Comparison of ENCODE assay signal across 23 cellular contexts in genomic region chr17:21005367-21005766, GRCh38. TPM values are rescaled to one million over a fixed set of nuclear protein-coding genes. Genes with fewer than 3 reads are reported as not detected.
DNase-seq lines count a peak whose midpoint lies in the region; ATAC-seq, FAIRE-seq and TF ChIP-seq lines count a peak whose summit lies in the region.
"Had no signal": no experiment of that assay in that cellular context is flagged by ENCODE, and none has a peak within 500 bp of the region (broad histone marks: within the 10 kb centered on the region; RNA-seq: fewer than 3 reads in every experiment).

No MANE protein-coding gene starts in this region.

- no peaks in the 10 kb centered on the region for H3K4me1 ChIP-seq in GM12878 (ENCODE audit: control insufficient read depth, insufficient read depth, low read length)
- H3K4me1 ChIP-seq in liver (ENCODE audit: control insufficient read depth in 4 of 4, insufficient read depth in 4 of 4, low read length in 3 of 4) = peaks cover 0 to 5% (median 0%) of the 10 kb centered on the region in 4 donors
- no peaks in the 10 kb centered on the region for H3K4me1 ChIP-seq in SJCRH30

- no peak for ATAC-seq in activated naive CD4-positive, alpha-beta T cell treated with anti-CD3 and anti-CD28 coated beads, Interleukin-2, amount 50 U/mL, for 72 hours
- ATAC-seq in GM12878 (no peak), GM19463 (IDR thresholded peaks at IDR 0.05; ENCODE audit: unreplicated experiment) (no peak)
- ATAC-seq: left colon had no signal

- TF ChIP-seq EP300 in GM12878 (IDR thresholded peaks at IDR 0.05; ENCODE audit: borderline replicate concordance in 1 of 2, control insufficient read depth in 1 of 2, low read depth in 2 of 2, low read length in 2 of 2) = no peak

- no peak for TF ChIP-seq RAD21 in GM12878 (IDR thresholded peaks at IDR 0.05; ENCODE audit: insufficient read depth, low read depth, low read length)
- no peak for TF ChIP-seq RAD21 in liver (IDR thresholded peaks at IDR 0.05)

- H3K27ac ChIP-seq in GM12878 (ENCODE audit: control insufficient read depth, insufficient read depth) (no peak overlapping the region), liver (ENCODE audit: low read depth in 1 of 2, low read length in 2 of 2) (peak overlapping the region in 1 of 2 donors; percentile 25), substantia nigra (ENCODE audit: low read depth, low read length, poor library complexity, severe bottlenecking) (peak overlapping the region; percentile 98), SJCRH30 (no peak overlapping the region)
- H3K27ac ChIP-seq: parathyroid adenoma had no signal

- no TSS peak for BruUV-seq in GM12878 (replicated peaks; lab: Mats Ljungman, UMichigan)

- H3K9me3 ChIP-seq in GM12878 (replicated peaks; ENCODE audit: control insufficient read depth, insufficient read depth, low read length) (no peaks in the 10 kb centered on the region), liver (ENCODE audit: control insufficient read depth in 4 of 4, low read length in 3 of 4) (no peaks in the 10 kb centered on the region), SJCRH30 (replicated peaks) (no peaks in the 10 kb centered on the region)

- peaks cover 27 to 30% of the 10 kb centered on the region in 2 donors for H3K36me3 Mint-ChIP-seq in activated naive CD4-positive, alpha-beta T cell treated with anti-CD3 and anti-CD28 coated beads, Interleukin-2, amount 50 U/mL, for 72 hours
- H3K36me3 Mint-ChIP-seq in HFFc6 (ENCODE audit: low read depth) = peaks cover 43% of the 10 kb centered on the region

- H3K9me3 Mint-ChIP-seq in activated naive CD4-positive, alpha-beta T cell treated with anti-CD3 and anti-CD28 coated beads, Interleukin-2, amount 50 U/mL, for 72 hours = no peaks in the 10 kb centered on the region
- H3K9me3 Mint-ChIP-seq in HFFc6 = no peaks in the 10 kb centered on the region
- H3K9me3 Mint-ChIP-seq: activated naive CD4-positive, alpha-beta T cell treated with anti-CD3 and anti-CD28 coated beads, Interleukin-2, amount 50 U/mL, for 24 hours; brain; dendritic cell treated with granulocyte-macrophage colony-stimulating factor and Interleukin-4, amounts not matched to agents 40 ng/mL and 50 ng/mL, for 4 days had no signal

- H3K4me3 ChIP-seq in GM12878 (no peak overlapping the region), liver (ENCODE audit: low read depth in 1 of 3, low read length in 3 of 3) (no peak overlapping the region), SJCRH30 (no peak overlapping the region)

- no peaks in the 10 kb centered on the region for H3K79me2 ChIP-seq in GM12878 (ENCODE audit: control insufficient read depth, insufficient read depth, low read length)

- peaks cover 3% of the 10 kb centered on the region for H4K20me1 ChIP-seq in GM12878 (ENCODE audit: control insufficient read depth, insufficient read depth)

- no peak overlapping the region for H3K4me3 Mint-ChIP-seq in HFFc6
- H3K4me3 Mint-ChIP-seq: activated naive CD4-positive, alpha-beta T cell treated with anti-CD3 and anti-CD28 coated beads, Interleukin-2, amount 50 U/mL, for 24 hours; brain; dendritic cell treated with granulocyte-macrophage colony-stimulating factor and Interleukin-4, amounts not matched to agents 40 ng/mL and 50 ng/mL, for 4 days had no signal

- DNase-seq in activated naive CD4-positive, alpha-beta T cell treated with anti-CD3 and anti-CD28 coated beads, Interleukin-2, amount 50 U/mL, for 72 hours (ENCODE audit: low spot score in 2 of 2) = no peak
- no peak for DNase-seq in activated naive CD4-positive, alpha-beta T cell (lab: John Stamatoyannopoulos, UW)
- no peak for DNase-seq in GM12878 (ENCODE audit: low read depth, low spot score)
- no peak for DNase-seq in substantia nigra (lab: John Stamatoyannopoulos, UW)
- DNase-seq in SJCRH30 = no peak
- no peak for DNase-seq in HFFc6
- DNase-seq: ACHN; H7; IMR-90; left colon; NCI-H1417 treated with DMSO at 0.1 percent for 48 hours; NCI-H69; SHP77; stimulated activated CD4-positive, alpha-beta T cell treated with anti-CD3 and anti-CD28 coated beads, Interleukin-2, amount 100 ng/mL, for 24 hours had no signal

- POLR2A ChIA-PET in GM12878 (lab: Charles Lee) = no interaction called here

- FAIRE-seq in GM12878 (lab: Jason Lieb, UNC) = no peak
- FAIRE-seq: G401.6, TTC549, urothelium cell line had no signal

- 0 out of 2 replicates have a peak, but pooled peaks have one; percentile 7 for TF ChIP-seq POLR2A in GM12878 (IDR thresholded peaks at IDR 0.05; ENCODE audit: low read depth, low read length)

- peaks cover 1% of the 10 kb centered on the region for H3K27me3 Mint-ChIP-seq in HFFc6 (ENCODE audit: insufficient read depth)
- H3K27me3 Mint-ChIP-seq: activated naive CD4-positive, alpha-beta T cell treated with anti-CD3 and anti-CD28 coated beads, Interleukin-2, amount 50 U/mL, for 24 hours; brain; dendritic cell treated with granulocyte-macrophage colony-stimulating factor and Interleukin-4, amounts not matched to agents 40 ng/mL and 50 ng/mL, for 4 days had no signal

- H3K9ac ChIP-seq in GM12878 (ENCODE audit: control insufficient read depth, insufficient read depth, low read length) = no peak overlapping the region
- no peak overlapping the region for H3K9ac ChIP-seq in liver (ENCODE audit: low read depth in 1 of 2, low read length in 2 of 2)
- H3K9ac ChIP-seq: parathyroid adenoma had no signal

- H2AFZ ChIP-seq in GM12878 (ENCODE audit: control insufficient read depth, low read depth, low read length) = no peak overlapping the region
- H2AFZ ChIP-seq: parathyroid adenoma had no signal

- H3K4me2 ChIP-seq in GM12878 (ENCODE audit: control insufficient read depth, insufficient read depth) = no peak overlapping the region

- H3K27me3 ChIP-seq in GM12878 (replicated peaks in 1 of 2; ENCODE audit: control insufficient read depth in 2 of 2, insufficient read depth in 2 of 2, low read length in 1 of 2) = no peaks in the 10 kb centered on the region
- no peaks in the 10 kb centered on the region for H3K27me3 ChIP-seq in liver (ENCODE audit: control insufficient read depth in 4 of 4, insufficient read depth in 4 of 4, low read length in 3 of 4)
- H3K27me3 ChIP-seq in SJCRH30 = no peaks in the 10 kb centered on the region

- peak overlapping the region; percentile 46 to 68 for H3K27ac Mint-ChIP-seq in activated naive CD4-positive, alpha-beta T cell treated with anti-CD3 and anti-CD28 coated beads, Interleukin-2, amount 50 U/mL, for 72 hours
- no peak overlapping the region for H3K27ac Mint-ChIP-seq in HFFc6
- H3K27ac Mint-ChIP-seq: activated naive CD4-positive, alpha-beta T cell treated with anti-CD3 and anti-CD28 coated beads, Interleukin-2, amount 50 U/mL, for 24 hours; dendritic cell treated with granulocyte-macrophage colony-stimulating factor and Interleukin-4, amounts not matched to agents 40 ng/mL and 50 ng/mL, for 4 days had no signal

- WGBS in GM12878 (ENCODE audit: insufficient coverage, insufficient replicate concordance, low lambda C conversion rate, missing lambda C conversion rate) = 86% methylated on average over 4 of the region's 4 CpGs
- 62% methylated on average over 4 of the region's 4 CpGs for whole genome bisulfite sequencing in liver

- intact Hi-C loops in GM12878 (cut with micrococcal nuclease; ENCODE audit: unreplicated experiment) = no loop called here

- in situ Hi-C loops in GM12878 (cut with MboI) = no loop called here

- RAD21 ChIA-PET in GM12878 (lab: Charles Lee; ENCODE audit: unreplicated experiment) = interaction anchor here (0.6 kb wide), 1 partner anchor 18 kb away, joined by 3 read pairs; no protein-coding TSS in a partner anchor

- H3K4me1 Mint-ChIP-seq in HFFc6 (ENCODE audit: low read depth) = peaks cover 7% of the 10 kb centered on the region; the same call in 1 of the 2 replicates

- H3K36me3 ChIP-seq in GM12878 (ENCODE audit: control insufficient read depth in 2 of 2, insufficient read depth in 2 of 2, low read length in 1 of 2) = peaks cover 57 to 68% of the 10 kb centered on the region in 2 experiments
- H3K36me3 ChIP-seq in liver (ENCODE audit: control insufficient read depth in 4 of 4, insufficient read depth in 3 of 4, low read depth in 1 of 4, low read length in 3 of 4) = peaks cover 27 to 90% (median 76%) of the 10 kb centered on the region in 4 donors
- peaks cover 98% of the 10 kb centered on the region for H3K36me3 ChIP-seq in SJCRH30

- CTCF ChIA-PET in GM12878 (lab: Yijun Ruan, JAX) = no interaction called here

- SMC1A ChIA-PET in GM12878 (lab: Charles Lee; ENCODE audit: uncharacterized antibody, unreplicated experiment) = no interaction called here

- TF ChIP-seq CTCF in GM12878 (IDR thresholded peaks at IDR 0.05 in 2 of 3, conservative IDR thresholded peaks at IDR 0.05 in 1 of 3; ENCODE audit: control insufficient read depth in 2 of 3, extremely low read depth in 1 of 3, insufficient read depth in 1 of 3, low read depth in 3 of 3, low read length in 3 of 3) = no peak
- no peak for TF ChIP-seq CTCF in liver (IDR thresholded peaks at IDR 0.05; ENCODE audit: low read depth, low read length, missing input control)
- TF ChIP-seq CTCF in HFFc6 (IDR thresholded peaks at IDR 0.05) = no peak

TF ChIP-seq in GM12878, 131 proteins besides CTCF, POLR2A, EP300 and RAD21:
- no peak for TF ChIP-seq PAX5 (IDR thresholded peaks at IDR 0.05; ENCODE audit: borderline replicate concordance, low read depth, low read length)

TF ChIP-seq in liver, 16 proteins besides CTCF, POLR2A, EP300 and RAD21 (continues in another document):
- TF ChIP-seq RXRA (IDR thresholded peaks at IDR 0.05) (peak; percentile 51 to 58), NR2F2 (IDR thresholded peaks at IDR 0.05) (peak; percentile 91)

RNA-seq across cellular contexts. Expression of gene USP22, which starts 37.4 kb away (rescaled TPM):
- total RNA-seq in activated naive CD4-positive, alpha-beta T cell treated with anti-CD3 and anti-CD28 coated beads, Interleukin-2, amount 50 U/mL, for 72 hours = 100 to 1,000 TPM; 146 to 180 TPM
- total RNA-seq in GM12878 (2013; cell fraction: nucleolus; rRNA removed) = 204 and 220 TPM in 2 replicates
- 130 and 140 TPM in 2 replicates for total RNA-seq in GM12878 (2014; rRNA removed)
- total RNA-seq in GM12878 (2014; rRNA removed; fragmentation: Illumina TruSeq; extraction: Trizol) = 78.0 and 82.1 TPM in 2 replicates
- total RNA-seq in GM12878 (2021) = 200 and 218 TPM in 2 replicates
- polyA plus RNA-seq in GM12878 (2011; ENCODE audit: low read depth) = 71.5 TPM
- polyA plus RNA-seq in GM12878 (2011; rRNA removed) = 62.7 and 113 TPM in 2 replicates
- 98.3 and 104 TPM in 2 replicates for polyA plus RNA-seq in GM12878 (2011; cell fraction: cytosol; rRNA removed)
- polyA plus RNA-seq in GM12878 (2011; cell fraction: nucleus; rRNA removed) = 131 and 163 TPM in 2 replicates
- polyA plus RNA-seq in GM12878 (2012) = 62.2 and 71.3 TPM in 2 replicates
- polyA plus RNA-seq in GM12878 (2014; fragmentation: Illumina TruSeq; extraction: Trizol) = 101 and 114 TPM in 2 replicates
- 10 to 100 TPM; 10.8 to 11.6 TPM for polyA plus RNA-seq in GM12878 (2014; fragmentation: Nextera tagmentation; extraction: Ambion mirVana)
- 106 and 116 TPM in 2 replicates for polyA plus RNA-seq in GM12878 (2014; rRNA removed)
- polyA plus RNA-seq in GM12878 (2016; fragmentation: Nextera tagmentation; extraction: Ambion mirVana) = 10 to 100 TPM; 85.6 to 91.9 TPM
- polyA minus RNA-seq in GM12878 (2011; rRNA and poly(A)+ RNA removed) = 147 and 182 TPM in 2 replicates
- 69.5 and 91.4 TPM in 2 replicates for polyA minus RNA-seq in GM12878 (2011; cell fraction: cytosol; rRNA and poly(A)+ RNA removed)
- 50.4 and 99.9 TPM in 2 replicates for polyA minus RNA-seq in GM12878 (2011; cell fraction: nucleus; rRNA and poly(A)+ RNA removed)
- 100 to 1,000 TPM in 1 of 2 donors, 10 to 100 TPM in 1; 83.6 to 109 TPM for total RNA-seq in liver
- polyA plus RNA-seq in liver = 10 to 100 TPM; 27.2 to 32.6 TPM
- 621 and 662 TPM in 2 replicates for total RNA-seq in SJCRH30 (2014; rRNA removed; shearing (Covaris generic))
- 100 to 1,000 TPM; 215 to 270 (median 241) TPM for total RNA-seq in HFFc6 (2021; fragmentation: NEBNext Ultra II Directional; extraction: Animal tissue kit (Norgen Biotek cat#: 25700))
